In genomic region chrX:66163849-66164401, GRCh38 we compare ENCODE assay signal across 8 cellular contexts. TPM values are rescaled to one million over a fixed set of nuclear protein-coding genes. Genes with fewer than 3 reads are reported as not detected.
DNase-seq lines count a peak whose midpoint lies in the region; ATAC-seq and TF ChIP-seq lines count a peak whose summit lies in the region.

TSS of gene HEPH (plus strand) at chrX:66164247. CDS start at chrX:66170571, 6,324 bp downstream.

- H3K4me3 Mint-ChIP-seq in HFFc6, result no peak within 1 kb of the TSS

- H3K4me3 ChIP-seq in GM12865 (ENCODE audit: low read depth, low read length), result no peak within 1 kb of the TSS

- no peak within 1 kb of the TSS for H3K27ac Mint-ChIP-seq in HFFc6

- no peaks in the 10 kb centered on the region for H3K9me3 Mint-ChIP-seq in HFFc6

- no peaks in the 10 kb centered on the region for H3K4me1 Mint-ChIP-seq in HFFc6 (ENCODE audit: low read depth)

- DNase-seq in GM12865 (ENCODE audit: low read depth) (peak; percentile 13), fibroblast of peridontal ligament (ENCODE audit: extremely low read depth) (peak; percentile 65), pons (ENCODE audit: low spot score) (peak; percentile 28), NCI-H2107 (lab: John Stamatoyannopoulos, UW) (no peak), HPDE6-E6E7 (ENCODE audit: extremely low spot score) (no peak), HFFc6 (no peak)
- no peak for DNase-seq in stimulated activated CD4-positive, alpha-beta T cell treated with anti-CD3 and anti-CD28 coated beads, Interleukin-4, amount 100 ng/mL, for 24 hours

- H3K27me3 Mint-ChIP-seq in HFFc6 (ENCODE audit: insufficient read depth), result no peaks in the 10 kb centered on the region

- no peak for TF ChIP-seq CTCF in GM12865 (IDR thresholded peaks at IDR 0.05; ENCODE audit: insufficient read depth, low read depth, low read length, missing control alignments)
- no peak for TF ChIP-seq CTCF in HFFc6 (IDR thresholded peaks at IDR 0.05)

- ATAC-seq in HG03442 (IDR thresholded peaks at IDR 0.05; ENCODE audit: unreplicated experiment), result peak; percentile 70

- H3K36me3 Mint-ChIP-seq in HFFc6 (ENCODE audit: low read depth), result no peaks in the 10 kb centered on the region

RNA-seq across cellular contexts. Expression of gene HEPH, which starts in this region (rescaled TPM):
- not detected for total RNA-seq in HFFc6 (2021; fragmentation: NEBNext Ultra II Directional; extraction: Animal tissue kit (Norgen Biotek cat#: 25700))

Comparison
In these comparisons a context has a peak if more than half of its experiments do, and no peak if none do; other contexts are left out.
1. DNase-seq: peak in GM12865 (single experiment), fibroblast of peridontal ligament (single experiment) and pons (single experiment); none in NCI-H2107 (single experiment), stimulated activated CD4-positive, alpha-beta T cell treated with anti-CD3 and anti-CD28 coated beads, Interleukin-4, amount 100 ng/mL, for 24 hours (single experiment), HPDE6-E6E7 (single experiment) and HFFc6 (single experiment).